8 cellular contexts compared by ENCODE assay signal in the genomic region with DNA sequence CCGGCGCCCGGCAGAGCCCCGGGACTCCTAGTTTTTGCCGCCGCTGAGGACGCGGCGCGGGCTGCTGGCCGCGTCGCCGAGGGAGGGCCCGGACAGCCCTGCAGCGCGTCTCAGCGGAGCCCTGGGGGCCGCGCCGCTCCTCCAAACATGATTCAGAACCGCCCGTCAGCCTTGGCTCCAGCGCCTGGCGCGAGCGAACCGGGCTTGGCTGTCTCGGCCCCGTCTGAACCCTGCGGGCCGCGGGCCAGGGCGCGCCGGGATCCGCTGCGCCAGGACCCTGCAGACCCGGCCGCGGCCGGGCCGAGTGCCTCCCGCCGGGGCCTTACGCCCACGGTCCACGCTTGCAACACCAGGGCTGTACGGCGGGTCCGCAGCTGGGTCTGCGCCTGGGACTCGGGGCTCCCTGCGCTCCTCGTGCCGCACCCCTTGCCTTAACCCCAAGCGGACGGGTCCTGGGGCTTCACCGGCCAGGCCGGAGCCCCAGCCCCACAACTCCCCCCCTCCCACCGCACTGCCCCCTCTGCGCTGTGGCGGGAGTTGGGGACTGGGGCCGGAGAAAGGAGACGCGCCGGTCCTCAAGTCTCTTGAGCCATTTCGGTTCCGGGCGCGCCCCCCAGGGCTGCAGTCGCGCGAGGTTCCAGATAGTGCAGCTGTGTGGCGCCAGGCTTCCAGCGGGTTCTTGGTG. TPM values are rescaled to one million over a fixed set of nuclear protein-coding genes. Genes with fewer than 3 reads are reported as not detected.
DNase-seq lines count a peak whose midpoint lies in the region; ATAC-seq and TF ChIP-seq lines count a peak whose summit lies in the region.

No MANE protein-coding gene starts in this region.

- H4K8ac ChIP-seq in neuronal stem cell (ENCODE audit: low read depth, low read length) = no peak overlapping the region

- no CpG with 5 or more reads among the region's 76 CpGs for WGBS in neuronal stem cell (ENCODE audit: extremely low coverage in 2 of 2, insufficient read length in 2 of 2, insufficient replicate concordance in 1 of 2), 2 donors

- H3K9ac ChIP-seq in neuronal stem cell (ENCODE audit: low read depth, low read length, poor library complexity) = peak overlapping the region; percentile 79

- peaks cover 43% of the 10 kb centered on the region for H3K27me3 Mint-ChIP-seq in activated naive CD4-positive, alpha-beta T cell treated with anti-CD3 and anti-CD28 coated beads for 36 hours (ENCODE audit: low read depth)

- H3K4me1 Mint-ChIP-seq in activated naive CD4-positive, alpha-beta T cell treated with anti-CD3 and anti-CD28 coated beads for 36 hours (ENCODE audit: low read depth) = peaks cover 10% of the 10 kb centered on the region

- peak overlapping the region; percentile 30 for H2BK12ac ChIP-seq in neuronal stem cell (ENCODE audit: low read length)

- no peak overlapping the region for H2BK120ac ChIP-seq in neuronal stem cell (ENCODE audit: low read depth, low read length)

- H3K9me3 ChIP-seq in neuronal stem cell (replicated peaks in 1 of 2; ENCODE audit: control insufficient read depth in 2 of 2, insufficient read depth in 1 of 2, low read depth in 1 of 2, low read length in 2 of 2) = peaks cover 2 to 3% of the 10 kb centered on the region in 2 donors

- H3K4me2 ChIP-seq in neuronal stem cell (ENCODE audit: insufficient read depth, low read length, poor library complexity, severe bottlenecking) = peak overlapping the region; percentile 84

- H2BK15ac ChIP-seq in neuronal stem cell (ENCODE audit: low read length) = peak overlapping the region; percentile 43

- H3K4me3 Mint-ChIP-seq in activated naive CD4-positive, alpha-beta T cell treated with anti-CD3 and anti-CD28 coated beads for 36 hours = peak overlapping the region; percentile 64

- H4K91ac ChIP-seq in neuronal stem cell (ENCODE audit: low read depth, low read length, poor library complexity) = no peak overlapping the region

- no peak overlapping the region for H2BK5ac ChIP-seq in neuronal stem cell (ENCODE audit: low read length)

- ATAC-seq in HG03432 (IDR thresholded peaks at IDR 0.05; ENCODE audit: unreplicated experiment) (no peak), GM21737 (IDR thresholded peaks at IDR 0.05; ENCODE audit: unreplicated experiment) (no peak), GM19455 (IDR thresholded peaks at IDR 0.05; ENCODE audit: unreplicated experiment) (no peak), GM19351 (IDR thresholded peaks at IDR 0.05; ENCODE audit: unreplicated experiment) (no peak)

- no peaks in the 10 kb centered on the region for H3K9me3 Mint-ChIP-seq in activated naive CD4-positive, alpha-beta T cell treated with anti-CD3 and anti-CD28 coated beads for 36 hours

- no peaks in the 10 kb centered on the region for H3K36me3 ChIP-seq in GM06990 (ENCODE audit: control insufficient read depth, insufficient read depth, low read length)
- no peaks in the 10 kb centered on the region for H3K36me3 ChIP-seq in neuronal stem cell (replicated peaks in 1 of 2; ENCODE audit: control insufficient read depth in 2 of 2, insufficient read depth in 2 of 2, low read length in 2 of 2)

- H2AFZ ChIP-seq in neuronal stem cell (ENCODE audit: low read length) = peak overlapping the region; percentile 68

- H3K18ac ChIP-seq in neuronal stem cell (ENCODE audit: low read length) = peak overlapping the region; percentile 88

- H3K27me3 ChIP-seq in GM06990 (replicated peaks; ENCODE audit: control insufficient read depth, insufficient read depth, low read length) (peaks cover 3% of the 10 kb centered on the region), neuronal stem cell (ENCODE audit: control insufficient read depth in 3 of 3, insufficient read depth in 3 of 3, low read depth in 1 of 3, low read length in 3 of 3) (peaks cover 11 to 73% (median 45%) of the 10 kb centered on the region in 3 experiments)

- CTCF ChIA-PET in activated naive CD4-positive, alpha-beta T cell treated with anti-CD3 and anti-CD28 coated beads for 36 hours (lab: Charles Lee) = interaction anchor here (0.9 to 9.8 kb wide), 3 partner anchors 15 to 130 kb away, joined by 3 to 204 read pairs (median 5); no protein-coding TSS in a partner anchor

- intact Hi-C loops in activated naive CD4-positive, alpha-beta T cell treated with anti-CD3 and anti-CD28 coated beads for 36 hours (cut with micrococcal nuclease) = loop anchor here (2.0 kb wide), 1 partner anchor 62 kb away; no protein-coding TSS in a partner anchor
- intact Hi-C loops in head of caudate nucleus (cut with DNase I) = no loop called here

- H3K27ac ChIP-seq in neuronal stem cell (replicated peaks; ENCODE audit: low read length) = no peak overlapping the region

- no peaks in the 10 kb centered on the region for H3K36me3 Mint-ChIP-seq in activated naive CD4-positive, alpha-beta T cell treated with anti-CD3 and anti-CD28 coated beads for 36 hours (ENCODE audit: low read depth)

- H3K23ac ChIP-seq in neuronal stem cell (ENCODE audit: low read depth, low read length, poor library complexity) = peak overlapping the region; percentile 40

- no peak overlapping the region for H3K14ac ChIP-seq in neuronal stem cell (ENCODE audit: low read length)

- TF ChIP-seq CTCF in GM06990 (IDR thresholded peaks at IDR 0.05; ENCODE audit: insufficient read depth, low read length, poor library complexity, severe bottlenecking) = peak; percentile 3

- H3K4me1 ChIP-seq in neuronal stem cell (ENCODE audit: control insufficient read depth in 2 of 2, insufficient read depth in 1 of 2, low read depth in 1 of 2, low read length in 2 of 2) = peaks cover 0 to 3% of the 10 kb centered on the region in 2 donors

- no peaks in the 10 kb centered on the region for H3K79me1 ChIP-seq in neuronal stem cell (ENCODE audit: low read depth, low read length)

- H2AK5ac ChIP-seq in neuronal stem cell (ENCODE audit: low read depth, low read length) = no peak overlapping the region

- H3K4ac ChIP-seq in neuronal stem cell (ENCODE audit: low read length) = no peak overlapping the region

- no peak overlapping the region for H3K27ac Mint-ChIP-seq in activated naive CD4-positive, alpha-beta T cell treated with anti-CD3 and anti-CD28 coated beads for 36 hours

- peak; percentile 26 for DNase-seq in GM06990 (ENCODE audit: extremely low read depth, insufficient read length)
- DNase-seq in activated naive CD4-positive, alpha-beta T cell treated with anti-CD3 and anti-CD28 coated beads for 36 hours = peak; percentile 33
- peak in 41 of 42 donors; percentile 24 to 83 (median 58) for DNase-seq in head of caudate nucleus
- DNase-seq in neuronal stem cell (ENCODE audit: low spot score) = peak; percentile 30

- H3K4me3 ChIP-seq in GM06990 (replicated peaks; ENCODE audit: low read depth, low read length) (peak overlapping the region; percentile 37; the same call in 1 of the 2 replicates), neuronal stem cell (ENCODE audit: low read length in 2 of 2) (peak overlapping the region in 1 of 2 donors; percentile 80)

RNA-seq across cellular contexts. Expression of a gene that starts 48.4 kb away (rescaled TPM):
- under 1 TPM; 0.02 TPM for total RNA-seq in activated naive CD4-positive, alpha-beta T cell treated with anti-CD3 and anti-CD28 coated beads for 36 hours
- 0.45 TPM for polyA plus RNA-seq in neuronal stem cell (2013, experiment 1 of 2)
- polyA plus RNA-seq in neuronal stem cell (2013, experiment 2 of 2) = 0.43 TPM
